In the genomic region with DNA sequence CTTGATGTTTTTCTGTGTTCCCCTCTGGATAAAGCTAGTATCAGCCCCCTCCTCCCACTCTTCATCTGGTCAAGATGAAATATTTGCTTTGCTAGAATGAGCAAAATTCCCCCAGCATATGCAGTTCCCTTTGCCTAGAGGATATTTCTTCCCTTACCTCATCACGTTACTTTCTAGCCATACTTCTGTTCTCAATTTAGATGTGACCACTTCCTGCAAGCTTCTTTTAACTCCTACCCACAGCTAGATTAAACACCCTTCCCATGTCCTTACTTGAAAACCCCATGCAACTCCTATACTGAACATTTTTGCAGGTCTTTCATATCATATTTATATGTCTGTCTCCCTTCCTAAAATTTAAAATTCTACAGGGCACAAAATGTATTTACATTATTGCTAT, we compare ENCODE assay signal across 19 cellular contexts.
"Had no signal": no experiment of that assay in that cellular context is flagged by ENCODE, and none has a peak within 500 bp of the region (broad histone marks: within the 10 kb centered on the region; RNA-seq: fewer than 3 reads in every experiment).

No MANE protein-coding gene starts in this region.

- H3K36me3 ChIP-seq: brain microvascular endothelial cell, suprapubic skin had no signal

- H3K36me3 Mint-ChIP-seq: activated naive CD8-positive, alpha-beta T cell treated with anti-CD3 and anti-CD28 coated beads for 36 hours; memory B cell had no signal

- H3K9me3 ChIP-seq: suprapubic skin had no signal

- H3K4me1 Mint-ChIP-seq: activated naive CD8-positive, alpha-beta T cell treated with anti-CD3 and anti-CD28 coated beads for 36 hours; central memory CD8-positive, alpha-beta T cell; memory B cell; natural killer cell had no signal

- H3K27ac Mint-ChIP-seq: activated naive CD8-positive, alpha-beta T cell treated with anti-CD3 and anti-CD28 coated beads for 36 hours; memory B cell; natural killer cell; T-helper 2 cell treated with Interferon-gamma antibody and Interleukin-4, amounts not matched to agents 5 μg/mL and 100 μg/mL, for 36 hours had no signal

- H3K27ac ChIP-seq: brain microvascular endothelial cell, coronary artery, suprapubic skin had no signal

- H3K27me3 ChIP-seq: brain microvascular endothelial cell, suprapubic skin had no signal

- H3K4me3 Mint-ChIP-seq: activated naive CD8-positive, alpha-beta T cell treated with anti-CD3 and anti-CD28 coated beads for 36 hours; central memory CD8-positive, alpha-beta T cell; memory B cell; natural killer cell; T-helper 2 cell treated with Interferon-gamma antibody and Interleukin-4, amounts not matched to agents 5 μg/mL and 100 μg/mL, for 36 hours had no signal

- DNase-seq: activated CD4-positive, alpha-beta T cell treated with anti-CD3 and anti-CD28 coated beads, Interleukin-2, amount 50 U/mL, for 1 hour; activated CD4-positive, CD25-positive, alpha-beta regulatory T cell; activated CD8-positive, alpha-beta memory T cell treated with anti-CD3 and anti-CD28 coated beads for 24 hours; activated naive CD8-positive, alpha-beta T cell treated with anti-CD3 and anti-CD28 coated beads for 36 hours; brain microvascular endothelial cell; hippocampal formation; kidney glomerular epithelial cell; left ventricle myocardium superior; natural killer cell; nucleus accumbens; stimulated activated CD4-positive, alpha-beta T cell treated with anti-CD3 and anti-CD28 coated beads, Interleukin-4, amount 100 ng/mL, for 1 hour; stimulated activated naive CD4-positive, alpha-beta T cell; trophoblast cell had no signal

- H3K27me3 Mint-ChIP-seq: activated naive CD8-positive, alpha-beta T cell treated with anti-CD3 and anti-CD28 coated beads for 36 hours; central memory CD8-positive, alpha-beta T cell; memory B cell had no signal

- H3K4me3 ChIP-seq: coronary artery, suprapubic skin had no signal

- H3K4me1 ChIP-seq: suprapubic skin had no signal

- ATAC-seq: esophagus mucosa, left ventricle myocardium superior, natural killer cell had no signal
